8 cellular contexts compared by ENCODE assay signal in the genomic region with DNA sequence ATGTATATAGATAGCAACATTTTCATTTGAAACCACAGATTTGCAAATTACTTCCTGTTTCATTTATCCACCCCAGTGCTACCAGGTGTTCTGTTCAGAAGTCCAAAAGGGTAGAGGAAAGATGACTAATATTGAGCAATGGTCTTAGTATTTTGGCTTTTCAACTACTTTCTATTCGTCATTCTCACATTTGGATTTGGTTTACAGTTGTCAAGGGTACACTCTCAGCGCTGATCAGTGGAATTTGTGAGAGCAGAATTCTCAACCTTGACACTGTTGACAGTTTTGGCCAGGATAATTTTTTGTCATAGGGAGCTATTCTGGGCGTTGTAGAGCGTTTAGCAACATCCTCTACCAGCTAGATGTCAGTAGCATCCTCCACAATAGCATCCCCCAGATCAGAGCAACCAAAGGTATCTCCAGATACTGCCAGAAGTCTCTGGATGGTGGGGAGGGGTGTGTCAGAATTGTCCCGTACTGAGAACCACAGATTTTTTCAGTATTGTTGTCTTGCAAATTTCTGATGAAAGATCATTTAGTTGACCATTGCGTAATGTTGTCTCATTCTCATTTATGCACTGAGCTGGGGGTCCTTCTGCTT. TPM values are rescaled to one million over a fixed set of nuclear protein-coding genes. Genes with fewer than 3 reads are reported as not detected.
A peak's percentile ranks its signal among the peaks of the same experiment; 100 is the strongest.
DNase-seq lines count a peak whose midpoint lies in the region; ATAC-seq and TF ChIP-seq lines count a peak whose summit lies in the region.

No MANE protein-coding gene starts in this region.

- H3K4me3 ChIP-seq in breast epithelium (no peak overlapping the region), SU-DHL-6 (ENCODE audit: insufficient read depth, low read length, poor library complexity, severe bottlenecking) (peak overlapping the region; percentile 41), Caco-2 (ENCODE audit: low read depth, low read length) (no peak overlapping the region)
- H3K4me3 ChIP-seq in naive thymus-derived CD4-positive, alpha-beta T cell (ENCODE audit: low read length): peak overlapping the region; percentile 13

- H3K9me3 Mint-ChIP-seq in MCF 10A (ENCODE audit: unreplicated experiment) (no peaks in the 10 kb centered on the region), Caco-2 (ENCODE audit: unreplicated experiment) (no peaks in the 10 kb centered on the region)
- no peaks in the 10 kb centered on the region for H3K9me3 Mint-ChIP-seq in naive thymus-derived CD4-positive, alpha-beta T cell

- no peaks in the 10 kb centered on the region for H3K36me3 ChIP-seq in breast epithelium
- 0 out of 2 replicates have a peak, but pooled peaks cover 3% of the 10 kb centered on the region for H3K36me3 ChIP-seq in SU-DHL-6 (ENCODE audit: low read length)
- H3K36me3 ChIP-seq in naive thymus-derived CD4-positive, alpha-beta T cell (ENCODE audit: control insufficient read depth in 2 of 3, insufficient read depth in 3 of 3, low read length in 3 of 3): peaks cover 0 to 24% (median 4%) of the 10 kb centered on the region in 3 experiments
- H3K36me3 ChIP-seq in Caco-2 (ENCODE audit: control insufficient read depth, insufficient read depth, low read length): peaks cover under 1% of the 10 kb centered on the region; the same call in 1 of the 2 replicates

- POLR2A ChIA-PET in MCF 10A (lab: Yijun Ruan, JAX) (interaction anchor here (0.8 to 1.5 kb wide), 4 partner anchors 9 to 28 kb away, joined by 3 to 6 read pairs (median 4); no protein-coding TSS in a partner anchor), Caco-2 (lab: Charles Lee) (no interaction called here)
- POLR2A ChIA-PET in naive thymus-derived CD4-positive, alpha-beta T cell (lab: Charles Lee): interaction anchor here (0.6 to 9.0 kb wide), 8 partner anchors 10 to 1112 kb away, joined by 3 to 251 read pairs (median 5); a partner anchor contains a TSS

- H3K27ac ChIP-seq in breast epithelium (no peak overlapping the region), SU-DHL-6 (ENCODE audit: low read depth, low read length) (peak overlapping the region; percentile 92)
- H3K27ac ChIP-seq in naive thymus-derived CD4-positive, alpha-beta T cell (ENCODE audit: low read depth, low read length): peak overlapping the region; percentile 54

- peaks cover 41% of the 10 kb centered on the region for H3K79me2 ChIP-seq in SU-DHL-6 (ENCODE audit: insufficient read depth, low read length)

- H4K20me1 ChIP-seq in SU-DHL-6 (ENCODE audit: low read depth, low read length): no peaks in the 10 kb centered on the region

- H3K4me3 Mint-ChIP-seq in MCF 10A (ENCODE audit: unreplicated experiment): no peak overlapping the region
- peak overlapping the region in 9 of 10 donors; percentile 1 to 79 (median 45) for H3K4me3 Mint-ChIP-seq in naive thymus-derived CD4-positive, alpha-beta T cell
- H3K4me3 Mint-ChIP-seq in Caco-2 (ENCODE audit: unreplicated experiment): no peak overlapping the region

- H3K27me3 Mint-ChIP-seq in MCF 10A (ENCODE audit: insufficient read depth, unreplicated experiment) (no peaks in the 10 kb centered on the region), Caco-2 (ENCODE audit: insufficient read depth, unreplicated experiment) (no peaks in the 10 kb centered on the region)
- no peaks in the 10 kb centered on the region for H3K27me3 Mint-ChIP-seq in naive thymus-derived CD4-positive, alpha-beta T cell

- H3K4me1 ChIP-seq in breast epithelium (peaks cover 0 to 8% of the 10 kb centered on the region in 2 donors), Caco-2 (peaks cover 5% of the 10 kb centered on the region)
- peaks cover 14 to 27% of the 10 kb centered on the region in 2 donors for H3K4me1 ChIP-seq in naive thymus-derived CD4-positive, alpha-beta T cell (ENCODE audit: control insufficient read depth in 2 of 2, insufficient read depth in 2 of 2, low read length in 2 of 2)

- H3K9me3 ChIP-seq in breast epithelium (no peaks in the 10 kb centered on the region), SU-DHL-6 (ENCODE audit: insufficient read depth, low read length) (no peaks in the 10 kb centered on the region), Caco-2 (no peaks in the 10 kb centered on the region)
- no peaks in the 10 kb centered on the region for H3K9me3 ChIP-seq in naive thymus-derived CD4-positive, alpha-beta T cell (ENCODE audit: control insufficient read depth in 2 of 3, low read length in 3 of 3)

- peak; percentile 59 for DNase-seq in MCF 10A (ENCODE audit: unreplicated experiment)
- DNase-seq in breast epithelium (ENCODE audit: low spot score in 2 of 2): no peak
- DNase-seq in naive thymus-derived CD4-positive, alpha-beta T cell: no peak
- DNase-seq in Caco-2: no peak
- no peak for DNase-seq in activated CD8-positive, alpha-beta memory T cell treated with anti-CD3 and anti-CD28 coated beads, Interleukin-2, amount 50 U/mL, for 4 hours
- no peak for DNase-seq in NCI-H510A (lab: John Stamatoyannopoulos, UW)

- peak; percentile 90 for ATAC-seq in HG03060 (IDR thresholded peaks at IDR 0.05; ENCODE audit: low read depth, unreplicated experiment)
- no peak for ATAC-seq in naive thymus-derived CD4-positive, alpha-beta T cell

- H3K27me3 ChIP-seq in breast epithelium (no peaks in the 10 kb centered on the region), SU-DHL-6 (ENCODE audit: low read length) (no peaks in the 10 kb centered on the region), Caco-2 (replicated peaks; ENCODE audit: control insufficient read depth, insufficient read depth, low read length) (no peaks in the 10 kb centered on the region)
- H3K27me3 ChIP-seq in naive thymus-derived CD4-positive, alpha-beta T cell (ENCODE audit: control insufficient read depth in 2 of 2, insufficient read depth in 2 of 2, low read length in 2 of 2): no peaks in the 10 kb centered on the region

- peaks cover 30% of the 10 kb centered on the region for H3F3A ChIP-seq in SU-DHL-6 (ENCODE audit: insufficient read depth)

- H3K9ac ChIP-seq in SU-DHL-6 (ENCODE audit: low read length): peak overlapping the region; percentile 7

- intact Hi-C loops in MCF 10A (cut with micrococcal nuclease): no loop called here
- intact Hi-C loops in breast epithelium (cut with DNase I; ENCODE audit: low total_unique reads): no loop called here
- intact Hi-C loops in naive thymus-derived CD4-positive, alpha-beta T cell (cut with micrococcal nuclease): no loop called here
- intact Hi-C loops in Caco-2 (cut with micrococcal nuclease; ENCODE audit: unreplicated experiment): no loop called here

- BruUV-seq in MCF 10A (replicated peaks; lab: Mats Ljungman, UMichigan): no TSS peak
- no TSS peak for BruUV-seq in Caco-2 (replicated peaks; lab: Mats Ljungman, UMichigan)

- no peak overlapping the region for H2AFZ ChIP-seq in SU-DHL-6 (ENCODE audit: low read depth, low read length, severe bottlenecking)

- CTCF ChIA-PET in MCF 10A (lab: Yijun Ruan, JAX): interaction anchor here (0.6 to 1.1 kb wide), 3 partner anchors 17 to 712 kb away, joined by 3 to 5 read pairs (median 3); a partner anchor contains a TSS
- CTCF ChIA-PET in naive thymus-derived CD4-positive, alpha-beta T cell (lab: Charles Lee): interaction anchor here (0.6 kb wide), 1 partner anchor 19 kb away, joined by 3 read pairs; no protein-coding TSS in a partner anchor
- CTCF ChIA-PET in Caco-2 (lab: Charles Lee): no interaction called here

- H3K27ac Mint-ChIP-seq in MCF 10A (ENCODE audit: low read depth, unreplicated experiment) (peak overlapping the region; percentile 75), Caco-2 (ENCODE audit: unreplicated experiment) (no peak overlapping the region)
- peak overlapping the region; percentile 16 to 100 (median 85) for H3K27ac Mint-ChIP-seq in naive thymus-derived CD4-positive, alpha-beta T cell

- H3K4me1 Mint-ChIP-seq in MCF 10A (ENCODE audit: insufficient read depth, unreplicated experiment) (peaks cover 10% of the 10 kb centered on the region), Caco-2 (ENCODE audit: low read depth, unreplicated experiment) (peaks cover 6% of the 10 kb centered on the region)
- H3K4me1 Mint-ChIP-seq in naive thymus-derived CD4-positive, alpha-beta T cell: peaks cover 32 to 73% (median 60%) of the 10 kb centered on the region in 7 donors

- no peaks in the 10 kb centered on the region for H3K9me2 ChIP-seq in SU-DHL-6 (replicated peaks; ENCODE audit: insufficient read depth, low read length)

- H3K36me3 Mint-ChIP-seq in MCF 10A (ENCODE audit: insufficient read depth, unreplicated experiment): peaks cover 20% of the 10 kb centered on the region
- peaks cover 0 to 12% (median 5%) of the 10 kb centered on the region in 5 donors for H3K36me3 Mint-ChIP-seq in naive thymus-derived CD4-positive, alpha-beta T cell
- peaks cover 25% of the 10 kb centered on the region for H3K36me3 Mint-ChIP-seq in Caco-2 (ENCODE audit: insufficient read depth, unreplicated experiment)

- peak overlapping the region; percentile 93 for H3K4me2 ChIP-seq in SU-DHL-6 (ENCODE audit: low read depth, low read length, poor library complexity, severe bottlenecking)

- TF ChIP-seq CTCF in MCF 10A (IDR thresholded peaks at IDR 0.05; ENCODE audit: unreplicated experiment): no peak
- TF ChIP-seq CTCF in breast epithelium (IDR thresholded peaks at IDR 0.05): no peak
- TF ChIP-seq CTCF in SU-DHL-6 (IDR thresholded peaks at IDR 0.05; ENCODE audit: insufficient read depth, low read length, poor library complexity, severe bottlenecking): no peak
- no peak for TF ChIP-seq CTCF in Caco-2 (IDR thresholded peaks at IDR 0.05; ENCODE audit: insufficient read depth in 1 of 2, low read depth in 1 of 2, low read length in 1 of 2, severe bottlenecking in 1 of 2, unreplicated experiment in 1 of 2)

- TF ChIP-seq POLR2A in breast epithelium (IDR thresholded peaks at IDR 0.05): no peak

RNA-seq across cellular contexts. Expression of a gene that starts 4.2 kb away (rescaled TPM):
- total RNA-seq in MCF 10A (2022) (29.4 and 42.8 TPM in 2 replicates), breast epithelium (10 to 100 TPM; 32.3 to 40.5 (median 32.8) TPM), Caco-2 (2022) (47.7 and 47.9 TPM in 2 replicates)
- total RNA-seq in naive thymus-derived CD4-positive, alpha-beta T cell: 10 to 100 TPM; 45.7 to 56.4 (median 52.5) TPM
- polyA plus RNA-seq in naive thymus-derived CD4-positive, alpha-beta T cell: 100 to 1,000 TPM in 1 of 2 donors, 10 to 100 TPM in 1; 85.3 to 135 TPM

RNA-seq across cellular contexts. Expression of a gene that starts 33.4 kb away (rescaled TPM):
- total RNA-seq in MCF 10A (2022): 225 and 298 TPM in 2 replicates
- total RNA-seq in breast epithelium: 100 to 1,000 TPM in 2 of 3 donors, 10 to 100 TPM in 1; 82.6 to 121 (median 102) TPM
- 100 to 1,000 TPM in 3 of 5 experiments, 10 to 100 TPM in 2; 83.3 to 177 (median 103) TPM for total RNA-seq in naive thymus-derived CD4-positive, alpha-beta T cell
- polyA plus RNA-seq in naive thymus-derived CD4-positive, alpha-beta T cell: 10 to 100 TPM; 57.4 to 99.8 TPM
- 178 TPM in 2 replicates for total RNA-seq in Caco-2 (2022)

Comparison
In these comparisons a context has a peak if more than half of its experiments do, and no peak if none do; other contexts are left out.
1. H3K4me3 Mint-ChIP-seq: peak in naive thymus-derived CD4-positive, alpha-beta T cell (9 of 10); none in MCF 10A (single experiment) and Caco-2 (single experiment).
2. H3K27ac ChIP-seq: peak in SU-DHL-6 (single experiment) and naive thymus-derived CD4-positive, alpha-beta T cell (single experiment); none in breast epithelium (0 of 2).
3. H3K4me3 ChIP-seq: peak in SU-DHL-6 (single experiment) and naive thymus-derived CD4-positive, alpha-beta T cell (single experiment); none in breast epithelium (0 of 3) and Caco-2 (single experiment).